In genomic region chr2:197498937-197499593, GRCh38 we compare ENCODE assay signal across 1 cellular context.
A peak's percentile ranks its signal among the peaks of the same experiment; 100 is the strongest.
TF ChIP-seq lines count a peak whose summit lies in the region.

No MANE protein-coding gene starts in this region.

TF ChIP-seq in HepG2, 621 proteins besides CTCF, POLR2A, EP300 and RAD21 (continued from another document and continues in another):
- TF ChIP-seq SNAPC4 (CRISPR knock-in tag; IDR thresholded peaks at IDR 0.05) = 0 out of 2 replicates have a peak, but pooled peaks have one; percentile 24
- no peak for TF ChIP-seq RFX1 (IDR thresholded peaks at IDR 0.05)
- no peak for TF ChIP-seq TSC22D2 (CRISPR knock-in tag; IDR thresholded peaks at IDR 0.05; ENCODE audit: borderline replicate concordance)
- no peak for TF ChIP-seq MAFG (CRISPR knock-in tag; IDR thresholded peaks at IDR 0.05)
- TF ChIP-seq FOSL1 (CRISPR knock-in tag; IDR thresholded peaks at IDR 0.05; ENCODE audit: borderline replicate concordance) = no peak
- TF ChIP-seq CREB1 (IDR thresholded peaks at IDR 0.05) = no peak
- no peak for TF ChIP-seq CREB1 (CRISPR knock-in tag; IDR thresholded peaks at IDR 0.05)
- TF ChIP-seq ZSCAN9 (CRISPR knock-in tag; IDR thresholded peaks at IDR 0.05; ENCODE audit: borderline replicate concordance) = no peak
- no peak for TF ChIP-seq ZSCAN31 (CRISPR knock-in tag; IDR thresholded peaks at IDR 0.05; ENCODE audit: low read depth)
- peak; percentile 35; the same call in 1 of the 2 replicates for TF ChIP-seq NKX3-1 (CRISPR knock-in tag; IDR thresholded peaks at IDR 0.05)
- peak; percentile 11; the same call in 1 of the 2 replicates for TF ChIP-seq NFIC (IDR thresholded peaks at IDR 0.05; ENCODE audit: low read length)
- no peak; the same call in 1 of the 2 replicates for TF ChIP-seq HNF1A (IDR thresholded peaks at IDR 0.05; ENCODE audit: low read depth)
- TF ChIP-seq HNF1A (CRISPR knock-in tag; IDR thresholded peaks at IDR 0.05; ENCODE audit: borderline replicate concordance) = no peak
- TF ChIP-seq ZFP37 (CRISPR knock-in tag; IDR thresholded peaks at IDR 0.05; ENCODE audit: borderline replicate concordance) = peak; percentile 58; the same call in 1 of the 2 replicates
- no peak for TF ChIP-seq FLYWCH1 (CRISPR knock-in tag; IDR thresholded peaks at IDR 0.05)
- 0 out of 2 replicates have a peak, but pooled peaks have one; percentile 33 for TF ChIP-seq XBP1 (CRISPR knock-in tag; IDR thresholded peaks at IDR 0.05)
- no peak for TF ChIP-seq AKAP8 (CRISPR knock-in tag; IDR thresholded peaks at IDR 0.05)
- TF ChIP-seq CEBPG (CRISPR knock-in tag; IDR thresholded peaks at IDR 0.05) = no peak
- TF ChIP-seq BCL3 (CRISPR knock-in tag; IDR thresholded peaks at IDR 0.05) = no peak
- TF ChIP-seq PHF21A (CRISPR knock-in tag; IDR thresholded peaks at IDR 0.05) = no peak
- TF ChIP-seq ZNF232 (CRISPR knock-in tag; IDR thresholded peaks at IDR 0.05; ENCODE audit: borderline replicate concordance) = no peak
- TF ChIP-seq ZNF281 (CRISPR knock-in tag; IDR thresholded peaks at IDR 0.05; ENCODE audit: borderline replicate concordance) = 0 out of 2 replicates have a peak, but pooled peaks have one; percentile 4
- no peak for TF ChIP-seq ZFP62 (CRISPR knock-in tag; IDR thresholded peaks at IDR 0.05)
- TF ChIP-seq SRSF1 (optimal IDR thresholded peaks at IDR 0.05; ENCODE audit: low read depth, low read length) = no peak
- peak; percentile 62; the same call in 1 of the 2 replicates for TF ChIP-seq MBD4 (IDR thresholded peaks at IDR 0.05; ENCODE audit: borderline replicate concordance, low read length)
- no peak for TF ChIP-seq ATRX (CRISPR knock-in tag; IDR thresholded peaks at IDR 0.05; ENCODE audit: borderline replicate concordance)
- 0 out of 2 replicates have a peak, but pooled peaks have one; percentile 43 for TF ChIP-seq ZNF768 (CRISPR knock-in tag; IDR thresholded peaks at IDR 0.05)
- no peak for TF ChIP-seq ZNF761 (CRISPR knock-in tag; conservative IDR thresholded peaks at IDR 0.05)
- 0 out of 2 replicates have a peak, but pooled peaks have one; percentile 84 for TF ChIP-seq RARG (CRISPR knock-in tag; IDR thresholded peaks at IDR 0.05; ENCODE audit: low read depth)
- no peak for TF ChIP-seq MTA3 (CRISPR knock-in tag; IDR thresholded peaks at IDR 0.05)
- TF ChIP-seq ZSCAN29 (CRISPR knock-in tag; conservative IDR thresholded peaks at IDR 0.05) = no peak
- TF ChIP-seq ZNF430 (CRISPR knock-in tag; IDR thresholded peaks at IDR 0.05) = 0 out of 2 replicates have a peak, but pooled peaks have one; percentile 5
- peak; percentile 53 for TF ChIP-seq TAF15 (IDR thresholded peaks at IDR 0.05; ENCODE audit: low read depth, low read length, poor library complexity, severe bottlenecking)
- 0 out of 2 replicates have a peak, but pooled peaks have one; percentile 71 for TF ChIP-seq KMT2A (CRISPR knock-in tag; IDR thresholded peaks at IDR 0.05)
- TF ChIP-seq IKZF1 (IDR thresholded peaks at IDR 0.05) = no peak
- TF ChIP-seq USF2 (IDR thresholded peaks at IDR 0.05; ENCODE audit: low read depth, low read length) = no peak
- TF ChIP-seq USF2 (CRISPR knock-in tag; IDR thresholded peaks at IDR 0.05; ENCODE audit: borderline replicate concordance) = no peak; the same call in 1 of the 2 replicates
- peak; percentile 58; the same call in 1 of the 2 replicates for TF ChIP-seq ZBTB37 (CRISPR knock-in tag; IDR thresholded peaks at IDR 0.05)
- peak; percentile 49; the same call in 1 of the 2 replicates for TF ChIP-seq SALL1 (CRISPR knock-in tag; IDR thresholded peaks at IDR 0.05)
- TF ChIP-seq ZBTB20 (CRISPR knock-in tag; IDR thresholded peaks at IDR 0.05; ENCODE audit: borderline replicate concordance, low read depth) = peak; percentile 56; the same call in 1 of the 2 replicates
- TF ChIP-seq ZNF17 (CRISPR knock-in tag; IDR thresholded peaks at IDR 0.05) = 0 out of 2 replicates have a peak, but pooled peaks have one; percentile 10
- peak; percentile 38; the same call in 1 of the 2 replicates for TF ChIP-seq ZNF160 (CRISPR knock-in tag; IDR thresholded peaks at IDR 0.05)
- TF ChIP-seq TFDP1 (CRISPR knock-in tag; IDR thresholded peaks at IDR 0.05; ENCODE audit: borderline replicate concordance) = peak; percentile 27; the same call in 1 of the 2 replicates
- TF ChIP-seq ZNF33B (CRISPR knock-in tag; IDR thresholded peaks at IDR 0.05) = no peak
- TF ChIP-seq MAX (IDR thresholded peaks at IDR 0.05) = peak; percentile 69; the same call in 1 of the 2 replicates
- TF ChIP-seq GABPA (IDR thresholded peaks at IDR 0.05; ENCODE audit: low read depth, low read length) = no peak
- no peak for TF ChIP-seq GABPA (CRISPR knock-in tag; IDR thresholded peaks at IDR 0.05; ENCODE audit: low read depth)
